In the genomic region with DNA sequence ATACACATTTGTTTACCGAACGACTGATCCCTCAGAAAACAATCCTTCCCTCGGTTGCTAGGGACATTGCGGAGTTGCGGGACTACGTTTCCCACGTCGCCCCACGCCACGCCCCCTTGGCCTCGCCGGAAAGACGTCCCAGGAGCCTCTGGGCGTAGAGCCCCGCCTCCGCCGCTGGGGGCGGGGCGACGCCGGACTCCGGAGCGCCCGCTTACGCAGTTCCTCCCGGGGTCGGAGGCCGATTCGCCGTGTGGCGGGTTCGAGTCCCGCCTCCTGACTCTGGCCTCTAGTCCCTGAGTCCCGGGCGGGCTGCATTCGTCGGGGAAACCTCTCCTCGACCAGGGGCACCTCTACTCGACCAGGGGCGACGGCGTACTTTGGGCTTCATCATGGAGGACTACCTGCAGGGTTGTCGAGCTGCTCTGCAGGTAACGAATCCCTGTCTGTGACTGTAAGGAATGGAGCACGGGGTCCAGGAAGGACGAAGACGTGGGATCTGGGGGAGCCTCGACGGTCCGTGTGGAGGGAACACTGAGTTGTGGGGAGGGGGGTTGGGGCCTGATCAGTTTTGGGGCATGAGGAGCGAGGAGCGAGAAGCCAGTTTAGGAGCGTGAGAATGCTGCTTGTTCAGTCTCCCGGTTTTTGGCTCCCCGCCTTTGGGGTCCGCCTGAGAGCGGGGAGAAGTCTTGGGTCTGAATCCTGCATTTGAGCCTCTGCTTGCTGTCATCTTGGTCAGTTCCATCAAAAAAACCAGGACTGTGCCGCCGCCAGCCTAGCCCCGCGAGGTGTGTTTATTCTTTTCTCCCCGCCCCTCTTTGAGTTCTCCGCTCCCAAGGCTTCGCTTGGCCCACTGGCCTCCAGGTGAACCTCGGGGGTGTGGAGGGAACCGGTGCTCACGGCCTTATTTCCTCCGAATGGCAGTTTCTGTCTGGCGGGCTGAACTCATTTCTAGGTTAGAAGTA, we compare ENCODE assay signal across 8 cellular contexts. TPM values are rescaled to one million over a fixed set of nuclear protein-coding genes. Genes with fewer than 3 reads are reported as not detected.
DNase-seq lines count a peak whose midpoint lies in the region; ATAC-seq and TF ChIP-seq lines count a peak whose summit lies in the region.

TSS of gene PRUNE1 (plus strand) at position 206 of the 962 bp plus-strand sequence. CDS start at position 390, 184 bp downstream.

- H3K4me3 Mint-ChIP-seq in central memory CD8-positive, alpha-beta T cell = peak within 1 kb of the TSS; percentile 93

- H3K36me3 Mint-ChIP-seq in central memory CD8-positive, alpha-beta T cell (ENCODE audit: insufficient read depth) = peaks cover 15% of the 10 kb centered on the region

- DNase-seq in A673 (ENCODE audit: low spot score) (peak; percentile 98), NCI-H460 (ENCODE audit: extremely low read depth, low read depth) (peak; percentile 98), iris pigment epithelial cell (ENCODE audit: low read depth) (peak; percentile 95)
- peak; percentile 87 to 94 for DNase-seq in central memory CD8-positive, alpha-beta T cell (ENCODE audit: low spot score in 2 of 2)
- DNase-seq in stimulated activated CD4-positive, alpha-beta T cell treated with anti-CD3 and anti-CD28 coated beads, Interleukin-12 subunit alpha, Interleukin-12 subunit beta, amount 100 ng/mL, for 24 hours (ENCODE audit: low read depth in 2 of 2) = peak; percentile 91 to 96

- no peaks in the 10 kb centered on the region for H3K27me3 ChIP-seq in A673 (replicated peaks; ENCODE audit: insufficient read depth, low read depth, low read length, poor library complexity)

- no peaks in the 10 kb centered on the region for H3K9me3 Mint-ChIP-seq in central memory CD8-positive, alpha-beta T cell

- H3K4me1 ChIP-seq in A673 (ENCODE audit: insufficient read depth, low read length, poor library complexity, severe bottlenecking) = peaks cover 24% of the 10 kb centered on the region

- H3K4me1 Mint-ChIP-seq in central memory CD8-positive, alpha-beta T cell = peaks cover 64% of the 10 kb centered on the region

- no TSS peak for BruUV-seq in A673 (replicated peaks; lab: Mats Ljungman, UMichigan)

- TF ChIP-seq CTCF in A673 (conservative IDR thresholded peaks at IDR 0.05; ENCODE audit: low read depth, low read length) = no peak

- H3K27ac ChIP-seq in A673 (ENCODE audit: low read depth, low read length, poor library complexity, severe bottlenecking) = peak within 1 kb of the TSS; percentile 90

- peak within 1 kb of the TSS; percentile 97 for H3K27ac Mint-ChIP-seq in central memory CD8-positive, alpha-beta T cell (ENCODE audit: low read depth)

- no peaks in the 10 kb centered on the region for H3K9me3 ChIP-seq in A673 (ENCODE audit: low read depth, low read length, poor library complexity, severe bottlenecking)

- CTCF ChIA-PET in A673 (lab: Charles Lee) = no interaction called here

- H3K4me3 ChIP-seq in A673 (ENCODE audit: low read depth, low read length, poor library complexity, severe bottlenecking) = peak within 1 kb of the TSS; percentile 95

- no peaks in the 10 kb centered on the region for H3K27me3 Mint-ChIP-seq in central memory CD8-positive, alpha-beta T cell

- no peaks in the 10 kb centered on the region for H3K36me3 ChIP-seq in A673 (ENCODE audit: insufficient read depth, low read length, poor library complexity, severe bottlenecking)

- intact Hi-C loops in A673 (cut with micrococcal nuclease; ENCODE audit: unreplicated experiment) = no loop called here

- ATAC-seq in GM18909 (IDR thresholded peaks at IDR 0.05; ENCODE audit: poor library complexity, unreplicated experiment) (peak; percentile 73), HG03354 (IDR thresholded peaks at IDR 0.05; ENCODE audit: poor library complexity, severe bottlenecking, unreplicated experiment) (peak; percentile 73)
- ATAC-seq in activated CD4-positive, CD25-positive, alpha-beta regulatory T cell treated with anti-CD3 and anti-CD28 coated beads, Interleukin-2, amount 50 U/mL, for 24 hours = peak; percentile 86 to 89
- ATAC-seq in central memory CD8-positive, alpha-beta T cell (replicated peaks; ENCODE audit: extremely low read depth, poor library complexity, severe bottlenecking) = peak; percentile 88

- POLR2A ChIA-PET in A673 (lab: Charles Lee; ENCODE audit: low non-redundant PET) = no interaction called here

RNA-seq across cellular contexts. Expression of gene PRUNE1, which starts in this region (rescaled TPM):
- 19.3 and 21.4 TPM in 2 replicates for total RNA-seq in A673 (2021)
- 22.7 and 24.7 TPM in 2 replicates for total RNA-seq in NCI-H460 (2014; rRNA removed; shearing (Covaris generic))
- 14.6 and 21.4 TPM in 2 replicates for polyA plus RNA-seq in NCI-H460 (2014; cell fraction: nucleus; rRNA removed)

Comparison
In these comparisons a context has a peak if more than half of its experiments do, and no peak if none do; other contexts are left out.
1. Peak in every context shown above with its lines: DNase-seq, ATAC-seq, H3K4me3 ChIP-seq and H3K27ac ChIP-seq.